Comparison of ENCODE assay signal across 22 cellular contexts in genomic region chr1:99469641-99470040, GRCh38.
DNase-seq lines count a peak whose midpoint lies in the region; ATAC-seq lines count a peak whose summit lies in the region.
"Had no signal": no experiment of that assay in that cellular context is flagged by ENCODE, and none has a peak within 500 bp of the region (broad histone marks: within the 10 kb centered on the region; RNA-seq: fewer than 3 reads in every experiment).

No MANE protein-coding gene starts in this region.

- no peaks in the 10 kb centered on the region for H3K9me3 Mint-ChIP-seq in activated CD4-positive, alpha-beta T cell treated with anti-CD3 and anti-CD28 coated beads for 36 hours (ENCODE audit: low read depth)
- H3K9me3 Mint-ChIP-seq: activated CD8-positive, alpha-beta T cell treated with anti-CD3 and anti-CD28 coated beads for 36 hours; activated naive CD4-positive, alpha-beta T cell treated with anti-CD3 and anti-CD28 coated beads, Interleukin-2, amount 50 U/mL, for 72 hours; activated T-cell treated with anti-CD3 and anti-CD28 coated beads, Interleukin-2, amount 50 U/mL, for 24 hours had no signal

- no peak overlapping the region for H3K9ac ChIP-seq in neuronal stem cell (ENCODE audit: low read depth, low read length, poor library complexity)

- no peak overlapping the region for H2BK5ac ChIP-seq in neuronal stem cell (ENCODE audit: low read length)

- WGBS in neuronal stem cell (ENCODE audit: extremely low coverage in 2 of 2, insufficient read length in 2 of 2, insufficient replicate concordance in 1 of 2), 2 donors: no CpG with 5 or more reads among the region's 1 CpG

- no peak overlapping the region for H3K27ac ChIP-seq in neuronal stem cell (replicated peaks; ENCODE audit: low read length)
- H3K27ac ChIP-seq: esophagus muscularis mucosa, skin epidermis had no signal

- no peak overlapping the region for H2BK15ac ChIP-seq in neuronal stem cell (ENCODE audit: low read length)

- no peaks in the 10 kb centered on the region for H3K9me3 ChIP-seq in neuronal stem cell (replicated peaks in 1 of 2; ENCODE audit: control insufficient read depth in 2 of 2, insufficient read depth in 1 of 2, low read depth in 1 of 2, low read length in 2 of 2)
- H3K9me3 ChIP-seq: esophagus muscularis mucosa had no signal

- no peaks in the 10 kb centered on the region for H3K36me3 Mint-ChIP-seq in activated CD4-positive, alpha-beta T cell treated with anti-CD3 and anti-CD28 coated beads for 36 hours (ENCODE audit: low read depth)
- H3K36me3 Mint-ChIP-seq: activated naive CD4-positive, alpha-beta T cell treated with anti-CD3 and anti-CD28 coated beads, Interleukin-2, amount 50 U/mL, for 72 hours; naive B cell; WTC11 had no signal

- H3K27ac Mint-ChIP-seq in activated CD4-positive, alpha-beta T cell treated with anti-CD3 and anti-CD28 coated beads for 36 hours: no peak overlapping the region
- H3K27ac Mint-ChIP-seq: activated CD8-positive, alpha-beta T cell treated with anti-CD3 and anti-CD28 coated beads for 36 hours; activated naive CD4-positive, alpha-beta T cell treated with anti-CD3 and anti-CD28 coated beads, Interleukin-2, amount 50 U/mL, for 72 hours; activated T-cell treated with anti-CD3 and anti-CD28 coated beads, Interleukin-2, amount 50 U/mL, for 24 hours; B cell; naive B cell; T-helper 17 cell; WTC11 had no signal

- H3K18ac ChIP-seq in neuronal stem cell (ENCODE audit: low read length): no peak overlapping the region

- no peaks in the 10 kb centered on the region for H3K79me1 ChIP-seq in neuronal stem cell (ENCODE audit: low read depth, low read length)

- H2AFZ ChIP-seq in neuronal stem cell (ENCODE audit: low read length): peak overlapping the region; percentile 27

- H3K4me2 ChIP-seq in neuronal stem cell (ENCODE audit: insufficient read depth, low read length, poor library complexity, severe bottlenecking): no peak overlapping the region

- H3K4me1 Mint-ChIP-seq in activated CD4-positive, alpha-beta T cell treated with anti-CD3 and anti-CD28 coated beads for 36 hours: no peaks in the 10 kb centered on the region
- H3K4me1 Mint-ChIP-seq: B cell, naive B cell, T-helper 17 cell had no signal

- H4K91ac ChIP-seq in neuronal stem cell (ENCODE audit: low read depth, low read length, poor library complexity): no peak overlapping the region

- H3K4me3 Mint-ChIP-seq in activated CD4-positive, alpha-beta T cell treated with anti-CD3 and anti-CD28 coated beads for 36 hours: no peak overlapping the region
- H3K4me3 Mint-ChIP-seq: activated CD8-positive, alpha-beta T cell treated with anti-CD3 and anti-CD28 coated beads for 36 hours; activated T-cell treated with anti-CD3 and anti-CD28 coated beads, Interleukin-2, amount 50 U/mL, for 24 hours; B cell; naive B cell; T-helper 17 cell; WTC11 had no signal

- H3K14ac ChIP-seq in neuronal stem cell (ENCODE audit: low read length): no peak overlapping the region

- no peak overlapping the region for H3K4me3 ChIP-seq in neuronal stem cell (ENCODE audit: low read length in 2 of 2)
- H3K4me3 ChIP-seq: esophagus muscularis mucosa, skin epidermis had no signal

- DNase-seq in EH (ENCODE audit: low read depth) (peak; percentile 75), NCI-H446 treated with DMSO at 0.1 percent for 48 hours (lab: John Stamatoyannopoulos, UW) (peak; percentile 70), cerebellum (ENCODE audit: low spot score) (peak; percentile 56), neuronal stem cell (ENCODE audit: low spot score) (no peak), NCI-H1436 treated with DMSO at 0.1 percent for 48 hours (lab: John Stamatoyannopoulos, UW) (no peak), GF-D8 (lab: John Stamatoyannopoulos, UW) (no peak)
- no peak for DNase-seq in activated CD4-positive, alpha-beta T cell treated with anti-CD3 and anti-CD28 coated beads for 36 hours
- DNase-seq: activated CD8-positive, alpha-beta T cell treated with anti-CD3 and anti-CD28 coated beads for 36 hours; activated T-cell treated with anti-CD3 and anti-CD28 coated beads, Interleukin-2, amount 50 U/mL, for 24 hours; Calu3; islet precursor cell; naive B cell; NCI-H146; SHP77; stimulated activated CD4-positive, alpha-beta T cell treated with anti-CD3 and anti-CD28 coated beads, Interleukin-4, amount 100 ng/mL, for 1 hour; T-helper 17 cell had no signal

- no peaks in the 10 kb centered on the region for H3K27me3 ChIP-seq in neuronal stem cell (ENCODE audit: control insufficient read depth in 3 of 3, insufficient read depth in 3 of 3, low read depth in 1 of 3, low read length in 3 of 3)
- H3K27me3 ChIP-seq: esophagus muscularis mucosa had no signal

- H2AK5ac ChIP-seq in neuronal stem cell (ENCODE audit: low read depth, low read length): no peak overlapping the region

- H3K27me3 Mint-ChIP-seq in activated CD4-positive, alpha-beta T cell treated with anti-CD3 and anti-CD28 coated beads for 36 hours: no peaks in the 10 kb centered on the region

- no peak overlapping the region for H2BK12ac ChIP-seq in neuronal stem cell (ENCODE audit: low read length)

- intact Hi-C loops in activated CD4-positive, alpha-beta T cell treated with anti-CD3 and anti-CD28 coated beads for 36 hours (cut with DNase I, micrococcal nuclease): no loop called here

- CTCF ChIA-PET in activated CD4-positive, alpha-beta T cell treated with anti-CD3 and anti-CD28 coated beads for 36 hours (lab: Charles Lee): interaction anchor here (1.1 kb wide), 1 partner anchor 11 kb away, joined by 4 read pairs; no protein-coding TSS in a partner anchor

- no peak overlapping the region for H3K4ac ChIP-seq in neuronal stem cell (ENCODE audit: low read length)

- POLR2A ChIA-PET in activated CD4-positive, alpha-beta T cell treated with anti-CD3 and anti-CD28 coated beads for 36 hours (lab: Charles Lee): no interaction called here

- peaks cover 0 to 3% of the 10 kb centered on the region in 2 donors for H3K4me1 ChIP-seq in neuronal stem cell (ENCODE audit: control insufficient read depth in 2 of 2, insufficient read depth in 1 of 2, low read depth in 1 of 2, low read length in 2 of 2)

- H2BK120ac ChIP-seq in neuronal stem cell (ENCODE audit: low read depth, low read length): no peak overlapping the region

- H4K8ac ChIP-seq in neuronal stem cell (ENCODE audit: low read depth, low read length): no peak overlapping the region

- ATAC-seq in activated CD4-positive, alpha-beta T cell treated with anti-CD3 and anti-CD28 coated beads for 36 hours: no peak
- ATAC-seq in GM18909 (IDR thresholded peaks at IDR 0.05; ENCODE audit: poor library complexity, unreplicated experiment): no peak
- ATAC-seq: activated CD8-positive, alpha-beta T cell treated with anti-CD3 and anti-CD28 coated beads for 36 hours; activated naive CD4-positive, alpha-beta T cell treated with anti-CD3 and anti-CD28 coated beads, Interleukin-2, amount 50 U/mL, for 72 hours; T-helper 17 cell; WTC11 had no signal

- H3K36me3 ChIP-seq in neuronal stem cell (replicated peaks in 1 of 2; ENCODE audit: control insufficient read depth in 2 of 2, insufficient read depth in 2 of 2, low read length in 2 of 2): no peaks in the 10 kb centered on the region
- H3K36me3 ChIP-seq: esophagus muscularis mucosa had no signal

- no peak overlapping the region for H3K23ac ChIP-seq in neuronal stem cell (ENCODE audit: low read depth, low read length, poor library complexity)

Comparison
In these comparisons a context has a peak if more than half of its experiments do, and no peak if none do; other contexts are left out.
1. DNase-seq: peak in EH (single experiment), NCI-H446 treated with DMSO at 0.1 percent for 48 hours (single experiment) and cerebellum (single experiment); none in neuronal stem cell (single experiment), activated CD4-positive, alpha-beta T cell treated with anti-CD3 and anti-CD28 coated beads for 36 hours (single experiment), NCI-H1436 treated with DMSO at 0.1 percent for 48 hours (single experiment) and GF-D8 (single experiment).